ENCODE assay signal across 9 cellular contexts in the genomic region with DNA sequence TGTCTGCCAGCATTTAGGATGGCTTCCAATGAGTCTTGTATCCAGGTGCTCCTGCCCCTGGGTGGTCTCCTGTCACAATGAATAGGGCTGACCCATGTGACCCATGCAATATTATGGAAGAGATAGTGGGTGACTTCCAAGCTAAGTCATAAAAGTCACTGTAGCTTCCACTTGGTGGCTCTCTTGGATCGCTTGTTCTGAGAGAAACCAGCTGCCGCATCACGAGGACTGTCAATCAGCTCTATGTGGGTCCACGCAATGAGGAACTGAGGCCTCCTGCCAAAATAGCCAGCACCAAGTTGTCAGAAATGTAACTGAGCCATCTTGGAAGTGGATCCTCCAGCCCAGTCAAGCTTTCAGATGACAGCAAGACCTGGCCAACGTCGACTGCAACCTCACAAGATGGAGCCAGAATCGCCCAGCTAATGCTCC. TPM values are rescaled to one million over a fixed set of nuclear protein-coding genes. Genes with fewer than 3 reads are reported as not detected.
DNase-seq lines count a peak whose midpoint lies in the region; ATAC-seq, FAIRE-seq and TF ChIP-seq lines count a peak whose summit lies in the region.
"Had no signal": no experiment of that assay in that cellular context is flagged by ENCODE, and none has a peak within 500 bp of the region (broad histone marks: within the 10 kb centered on the region; RNA-seq: fewer than 3 reads in every experiment).

No MANE protein-coding gene starts in this region.

- no peak overlapping the region for H3K27ac Mint-ChIP-seq in endothelial cell (ENCODE audit: unreplicated experiment)

- no peaks in the 10 kb centered on the region for H3K36me3 Mint-ChIP-seq in endothelial cell (ENCODE audit: low read depth, unreplicated experiment)

- no peaks in the 10 kb centered on the region for H3K9me3 ChIP-seq in cardiac muscle cell (ENCODE audit: low read depth)

- no peaks in the 10 kb centered on the region for H3K36me3 ChIP-seq in cardiac muscle cell

- H3K4me1 ChIP-seq in cardiac muscle cell (ENCODE audit: low read depth) = peaks cover 4% of the 10 kb centered on the region

- DNase-seq in CD1c-positive myeloid dendritic cell (ENCODE audit: extremely low spot score) (peak; percentile 88), HTR-8/SVneo (ENCODE audit: insufficient read length, low spot score) (peak; percentile 84), SW480 (ENCODE audit: low spot score) (peak; percentile 86), cardiac muscle cell (ENCODE audit: low read depth in 1 of 2, low spot score in 1 of 2) (peak; percentile 58 to 73), stromal cell of bone marrow (ENCODE audit: low read depth) (peak; percentile 41), endothelial cell (ENCODE audit: low spot score) (no peak)

- H3K27me3 ChIP-seq in cardiac muscle cell = no peaks in the 10 kb centered on the region

- FAIRE-seq in HTR-8/SVneo (lab: Jason Lieb, UNC) = peak; percentile 88
- FAIRE-seq: colon had no signal

- H3K4me3 ChIP-seq in cardiac muscle cell = no peak overlapping the region

- peaks cover 5% of the 10 kb centered on the region for H3K4me1 Mint-ChIP-seq in endothelial cell (ENCODE audit: unreplicated experiment)

- peak; percentile 15 for TF ChIP-seq CTCF in cardiac muscle cell (IDR thresholded peaks at IDR 0.05; ENCODE audit: low read depth, low read length)
- TF ChIP-seq CTCF in endothelial cell (IDR thresholded peaks at IDR 0.05; ENCODE audit: unreplicated experiment) = no peak

- no peak overlapping the region for H3K4me3 Mint-ChIP-seq in endothelial cell (ENCODE audit: unreplicated experiment)

- H3K9me3 Mint-ChIP-seq in endothelial cell (ENCODE audit: unreplicated experiment) = no peaks in the 10 kb centered on the region

- no peak overlapping the region for H3K27ac ChIP-seq in cardiac muscle cell

- peaks cover 3% of the 10 kb centered on the region for H3K27me3 Mint-ChIP-seq in endothelial cell (ENCODE audit: unreplicated experiment)

- ATAC-seq in HG03097 (IDR thresholded peaks at IDR 0.05; ENCODE audit: low FRiP score, unreplicated experiment) = no peak
- ATAC-seq in HG02884 (IDR thresholded peaks at IDR 0.05; ENCODE audit: unreplicated experiment) = no peak

RNA-seq across cellular contexts. Expression of gene MATN4, which starts 14.9 kb away (rescaled TPM):
- not detected in 2 replicates for total RNA-seq in cardiac muscle cell
- polyA plus RNA-seq in cardiac muscle cell = not detected in 2 replicates
- not detected for total RNA-seq in endothelial cell (ENCODE audit: unreplicated experiment)

RNA-seq across cellular contexts. Expression of gene RBPJL, which starts 16.3 kb away (rescaled TPM):
- total RNA-seq in cardiac muscle cell (not detected in 2 replicates), endothelial cell (ENCODE audit: unreplicated experiment) (not detected)
- polyA plus RNA-seq in cardiac muscle cell = not detected in 2 replicates

RNA-seq across cellular contexts. Expression of gene SDC4, which starts 25.3 kb away (rescaled TPM):
- total RNA-seq in cardiac muscle cell (36.0 and 55.7 TPM in 2 replicates), endothelial cell (ENCODE audit: unreplicated experiment) (7.4 TPM)
- 35.4 and 74.4 TPM in 2 replicates for polyA plus RNA-seq in cardiac muscle cell

RNA-seq across cellular contexts. Expression of gene SYS1, which starts 40.0 kb away (rescaled TPM):
- total RNA-seq in cardiac muscle cell = 24.5 and 28.0 TPM in 2 replicates
- 16.9 and 20.0 TPM in 2 replicates for polyA plus RNA-seq in cardiac muscle cell
- total RNA-seq in endothelial cell (ENCODE audit: unreplicated experiment) = 20.0 TPM

RNA-seq across cellular contexts. Expression of gene TP53TG5, which starts 55.2 kb away (rescaled TPM):
- total RNA-seq in cardiac muscle cell (0.32 and 0.39 TPM in 2 replicates), endothelial cell (ENCODE audit: unreplicated experiment) (not detected)
- 3.5 and 3.8 TPM in 2 replicates for polyA plus RNA-seq in cardiac muscle cell
